ENCODE assay signal across 1 cellular context in the genomic region with DNA sequence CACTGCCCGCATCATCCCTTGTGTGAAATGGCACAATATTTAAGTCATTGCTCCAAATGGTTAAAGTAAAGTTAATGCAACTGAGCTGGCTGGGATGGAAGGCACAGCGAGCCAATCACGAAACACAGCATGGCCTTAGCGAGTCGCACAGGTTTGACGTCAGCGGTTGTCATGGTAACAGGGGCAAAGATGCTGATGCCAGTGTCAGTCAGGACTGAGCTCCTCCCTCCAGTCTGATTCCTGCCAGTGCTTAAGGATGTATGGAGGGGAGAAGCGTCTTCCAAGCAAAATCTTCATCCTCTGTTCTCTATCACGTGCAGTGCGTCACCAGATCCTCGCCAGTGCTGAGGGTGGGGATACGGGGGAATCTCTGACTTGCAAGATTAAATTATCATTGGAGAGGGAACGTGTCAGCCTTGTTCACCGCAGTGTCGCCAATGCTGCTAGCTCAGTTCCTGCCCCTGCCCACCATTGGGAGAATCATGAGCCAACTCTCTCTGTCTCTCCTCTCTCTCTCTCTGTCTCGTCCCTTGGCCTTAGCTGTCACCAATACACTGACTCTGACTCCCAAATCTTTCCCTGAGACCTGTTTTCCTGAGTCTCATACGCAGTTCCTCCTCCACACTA.
A peak's percentile ranks its signal among the peaks of the same experiment; 100 is the strongest.
TF ChIP-seq lines count a peak whose summit lies in the region.

No MANE protein-coding gene starts in this region.

TF ChIP-seq in K562, 482 proteins besides CTCF, POLR2A, EP300 and RAD21 (continued from another document):
- TF ChIP-seq NFYB (IDR thresholded peaks at IDR 0.05; ENCODE audit: extremely low read depth, insufficient read length): peak; percentile 76
- TF ChIP-seq RBM25 (IDR thresholded peaks at IDR 0.05; ENCODE audit: low read depth, low read length, severe bottlenecking): no peak
- TF ChIP-seq HMGXB4 (CRISPR knock-in tag; IDR thresholded peaks at IDR 0.05): no peak
- TF ChIP-seq, protein P1, sequence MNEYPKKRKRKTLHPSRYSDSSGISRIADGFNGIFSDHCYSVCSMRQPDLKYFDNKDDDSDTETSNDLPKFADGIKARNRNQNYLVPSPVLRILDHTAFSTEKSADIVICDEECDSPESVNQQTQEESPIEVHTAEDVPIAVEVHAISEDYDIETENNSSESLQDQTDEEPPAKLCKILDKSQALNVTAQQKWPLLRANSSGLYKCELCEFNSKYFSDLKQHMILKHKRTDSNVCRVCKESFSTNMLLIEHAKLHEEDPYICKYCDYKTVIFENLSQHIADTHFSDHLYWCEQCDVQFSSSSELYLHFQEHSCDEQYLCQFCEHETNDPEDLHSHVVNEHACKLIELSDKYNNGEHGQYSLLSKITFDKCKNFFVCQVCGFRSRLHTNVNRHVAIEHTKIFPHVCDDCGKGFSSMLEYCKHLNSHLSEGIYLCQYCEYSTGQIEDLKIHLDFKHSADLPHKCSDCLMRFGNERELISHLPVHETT (CRISPR knock-in tag; conservative IDR thresholded peaks at IDR 0.05 in 1 of 2, IDR thresholded peaks at IDR 0.05 in 1 of 2): no peak
- TF ChIP-seq ZNF134 (CRISPR knock-in tag; conservative IDR thresholded peaks at IDR 0.05): no peak
- TF ChIP-seq, protein P2, sequence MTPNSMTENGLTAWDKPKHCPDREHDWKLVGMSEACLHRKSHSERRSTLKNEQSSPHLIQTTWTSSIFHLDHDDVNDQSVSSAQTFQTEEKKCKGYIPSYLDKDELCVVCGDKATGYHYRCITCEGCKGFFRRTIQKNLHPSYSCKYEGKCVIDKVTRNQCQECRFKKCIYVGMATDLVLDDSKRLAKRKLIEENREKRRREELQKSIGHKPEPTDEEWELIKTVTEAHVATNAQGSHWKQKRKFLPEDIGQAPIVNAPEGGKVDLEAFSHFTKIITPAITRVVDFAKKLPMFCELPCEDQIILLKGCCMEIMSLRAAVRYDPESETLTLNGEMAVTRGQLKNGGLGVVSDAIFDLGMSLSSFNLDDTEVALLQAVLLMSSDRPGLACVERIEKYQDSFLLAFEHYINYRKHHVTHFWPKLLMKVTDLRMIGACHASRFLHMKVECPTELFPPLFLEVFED (CRISPR knock-in tag; conservative IDR thresholded peaks at IDR 0.05): no peak
- TF ChIP-seq BRF2 (IDR thresholded peaks at IDR 0.05; ENCODE audit: borderline replicate concordance, insufficient read depth, insufficient read length): no peak
- TF ChIP-seq, protein P3, sequence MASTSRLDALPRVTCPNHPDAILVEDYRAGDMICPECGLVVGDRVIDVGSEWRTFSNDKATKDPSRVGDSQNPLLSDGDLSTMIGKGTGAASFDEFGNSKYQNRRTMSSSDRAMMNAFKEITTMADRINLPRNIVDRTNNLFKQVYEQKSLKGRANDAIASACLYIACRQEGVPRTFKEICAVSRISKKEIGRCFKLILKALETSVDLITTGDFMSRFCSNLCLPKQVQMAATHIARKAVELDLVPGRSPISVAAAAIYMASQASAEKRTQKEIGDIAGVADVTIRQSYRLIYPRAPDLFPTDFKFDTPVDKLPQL (IDR thresholded peaks at IDR 0.05; ENCODE audit: extremely low read depth, insufficient read length): no peak
- TF ChIP-seq MLLT1 (IDR thresholded peaks at IDR 0.05): no peak
- peak in 1 of 2 experiments; percentile 65; a peak in 1 of 4 replicates for TF ChIP-seq RCOR1 (IDR thresholded peaks at IDR 0.05; ENCODE audit: borderline replicate concordance in 1 of 2, low read depth in 2 of 2, low read length in 2 of 2)
- no peak for TF ChIP-seq NR1H2 (CRISPR knock-in tag; IDR thresholded peaks at IDR 0.05)
- TF ChIP-seq BMI1 (IDR thresholded peaks at IDR 0.05; ENCODE audit: low read length): peak; percentile 70; the same call in 1 of the 2 replicates
- no peak for TF ChIP-seq ZBTB7A (IDR thresholded peaks at IDR 0.05; ENCODE audit: borderline replicate concordance, control insufficient read depth, low read depth, low read length)
- TF ChIP-seq ARID2 (IDR thresholded peaks at IDR 0.05): no peak
- TF ChIP-seq E2F4 (CRISPR knock-in tag; IDR thresholded peaks at IDR 0.05; ENCODE audit: low read depth): no peak
- TF ChIP-seq PBX2 (CRISPR knock-in tag; IDR thresholded peaks at IDR 0.05; ENCODE audit: low read depth): no peak
- peak; percentile 74 for TF ChIP-seq PBX2 (tag; conservative IDR thresholded peaks at IDR 0.05; ENCODE audit: low read depth)
- peak in 1 of 2 experiments; percentile 88; a peak in 2 of 4 replicates for TF ChIP-seq CSDE1 (IDR thresholded peaks at IDR 0.05)
- TF ChIP-seq TRIM24 (IDR thresholded peaks at IDR 0.05): no peak
- peak; percentile 96 for TF ChIP-seq CREM (IDR thresholded peaks at IDR 0.05; ENCODE audit: low read depth)
- peak; percentile 97 for TF ChIP-seq RFX1 (IDR thresholded peaks at IDR 0.05)
- TF ChIP-seq ZNF778 (CRISPR knock-in tag; IDR thresholded peaks at IDR 0.05): no peak
- TF ChIP-seq ATF1 (CRISPR knock-in tag; IDR thresholded peaks at IDR 0.05): peak; percentile 41; the same call in 1 of the 2 replicates
- peak; percentile 85 for TF ChIP-seq ATF1 (tag; IDR thresholded peaks at IDR 0.05)
- 0 out of 4 replicates have a peak, but pooled peaks of 1 of the 2 experiments have one; percentile 6 for TF ChIP-seq KDM1A (IDR thresholded peaks at IDR 0.05)
- no peak for TF ChIP-seq CBFA2T3 (IDR thresholded peaks at IDR 0.05)
- TF ChIP-seq CREB1 (IDR thresholded peaks at IDR 0.05): peak; percentile 83
- peak; percentile 72 for TF ChIP-seq CREB1 (CRISPR knock-in tag; IDR thresholded peaks at IDR 0.05)
- TF ChIP-seq ETV6 (IDR thresholded peaks at IDR 0.05; ENCODE audit: borderline replicate concordance in 1 of 2, low read depth in 2 of 2, low read length in 1 of 2): no peak
- TF ChIP-seq ETV6 (CRISPR knock-in tag; IDR thresholded peaks at IDR 0.05; ENCODE audit: borderline replicate concordance): no peak
- TF ChIP-seq JUND (IDR thresholded peaks at IDR 0.05; ENCODE audit: borderline replicate concordance, low read depth, low read length): no peak
- TF ChIP-seq JUND (tag; IDR thresholded peaks at IDR 0.05; ENCODE audit: borderline replicate concordance, low read depth, low read length): no peak
- TF ChIP-seq, protein P4, sequence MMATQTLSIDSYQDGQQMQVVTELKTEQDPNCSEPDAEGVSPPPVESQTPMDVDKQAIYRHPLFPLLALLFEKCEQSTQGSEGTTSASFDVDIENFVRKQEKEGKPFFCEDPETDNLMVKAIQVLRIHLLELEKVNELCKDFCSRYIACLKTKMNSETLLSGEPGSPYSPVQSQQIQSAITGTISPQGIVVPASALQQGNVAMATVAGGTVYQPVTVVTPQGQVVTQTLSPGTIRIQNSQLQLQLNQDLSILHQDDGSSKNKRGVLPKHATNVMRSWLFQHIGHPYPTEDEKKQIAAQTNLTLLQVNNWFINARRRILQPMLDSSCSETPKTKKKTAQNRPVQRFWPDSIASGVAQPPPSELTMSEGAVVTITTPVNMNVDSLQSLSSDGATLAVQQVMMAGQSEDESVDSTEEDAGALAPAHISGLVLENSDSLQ (IDR thresholded peaks at IDR 0.05): peak; percentile 91
TF ChIP-seq in K562: peak in this region for 12.
